In genomic region chr5:113038136-113038535, GRCh38 we compare ENCODE assay signal across 22 cellular contexts.
"Had no signal": no experiment of that assay in that cellular context is flagged by ENCODE, and none has a peak within 500 bp of the region (broad histone marks: within the 10 kb centered on the region; RNA-seq: fewer than 3 reads in every experiment).

No MANE protein-coding gene starts in this region.

- ATAC-seq: gastrocnemius medialis; left cardiac atrium; lower lobe of right lung; naive thymus-derived CD4-positive, alpha-beta T cell; upper lobe of right lung had no signal

- H3K9me3 ChIP-seq: colonic mucosa, gastrocnemius medialis, left ventricle myocardium inferior, lower lobe of right lung, neutrophil, right atrium auricular region, sigmoid colon, tibial artery, upper lobe of right lung had no signal

- H3K4me1 ChIP-seq: colonic mucosa, lower lobe of right lung, tibial artery, upper lobe of right lung had no signal

- H3K4me3 ChIP-seq: colonic mucosa, gastrocnemius medialis, left ventricle myocardium inferior, lower lobe of right lung, right atrium auricular region, sigmoid colon, tibial artery, upper lobe of right lung had no signal

- DNase-seq: cerebellar nuclear complex; colonic mucosa; effector CD4-positive, alpha-beta T cell; endodermal cell; gastrocnemius medialis; immature natural killer cell; kidney; left cardiac atrium; left ventricle myocardium inferior; lower lobe of right lung; mesenchymal stem cell; midbrain; naive thymus-derived CD4-positive, alpha-beta T cell; posterior cingulate gyrus; sigmoid colon; small intestine; stimulated activated CD4-positive, alpha-beta T cell treated with anti-CD3 and anti-CD28 coated beads, Interleukin-12 subunit alpha, Interleukin-12 subunit beta, amount 100 ng/mL, for 4 hours; tibial artery; upper lobe of right lung had no signal

- H3K27ac ChIP-seq: colonic mucosa, gastrocnemius medialis, left ventricle myocardium inferior, lower lobe of right lung, neutrophil, right atrium auricular region, sigmoid colon, tibial artery, upper lobe of right lung had no signal

- H3K36me3 ChIP-seq: colonic mucosa, gastrocnemius medialis, neutrophil, sigmoid colon had no signal

- H3K27ac Mint-ChIP-seq: endodermal cell; stimulated activated naive CD8-positive, alpha-beta T cell treated with anti-CD3 and anti-CD28 coated beads, Interleukin-15, Interleukin-2, amounts not matched to agents 100 ng/mL and 50 ng/mL, for 24 hours had no signal

- H3K9me3 Mint-ChIP-seq: endodermal cell; immature natural killer cell; naive thymus-derived CD4-positive, alpha-beta T cell; stimulated activated naive CD8-positive, alpha-beta T cell treated with anti-CD3 and anti-CD28 coated beads, Interleukin-15, Interleukin-2, amounts not matched to agents 100 ng/mL and 50 ng/mL, for 24 hours had no signal

- H3K4me3 Mint-ChIP-seq: endodermal cell; immature natural killer cell; naive thymus-derived CD4-positive, alpha-beta T cell; stimulated activated naive CD8-positive, alpha-beta T cell treated with anti-CD3 and anti-CD28 coated beads, Interleukin-15, Interleukin-2, amounts not matched to agents 100 ng/mL and 50 ng/mL, for 24 hours had no signal

- H3K27me3 Mint-ChIP-seq: stimulated activated naive CD8-positive, alpha-beta T cell treated with anti-CD3 and anti-CD28 coated beads, Interleukin-15, Interleukin-2, amounts not matched to agents 100 ng/mL and 50 ng/mL, for 24 hours had no signal

- H3K27me3 ChIP-seq: colonic mucosa, gastrocnemius medialis, right atrium auricular region, sigmoid colon, tibial artery, upper lobe of right lung had no signal
